Comparison of ENCODE assay signal across 8 cellular contexts in the genomic region with DNA sequence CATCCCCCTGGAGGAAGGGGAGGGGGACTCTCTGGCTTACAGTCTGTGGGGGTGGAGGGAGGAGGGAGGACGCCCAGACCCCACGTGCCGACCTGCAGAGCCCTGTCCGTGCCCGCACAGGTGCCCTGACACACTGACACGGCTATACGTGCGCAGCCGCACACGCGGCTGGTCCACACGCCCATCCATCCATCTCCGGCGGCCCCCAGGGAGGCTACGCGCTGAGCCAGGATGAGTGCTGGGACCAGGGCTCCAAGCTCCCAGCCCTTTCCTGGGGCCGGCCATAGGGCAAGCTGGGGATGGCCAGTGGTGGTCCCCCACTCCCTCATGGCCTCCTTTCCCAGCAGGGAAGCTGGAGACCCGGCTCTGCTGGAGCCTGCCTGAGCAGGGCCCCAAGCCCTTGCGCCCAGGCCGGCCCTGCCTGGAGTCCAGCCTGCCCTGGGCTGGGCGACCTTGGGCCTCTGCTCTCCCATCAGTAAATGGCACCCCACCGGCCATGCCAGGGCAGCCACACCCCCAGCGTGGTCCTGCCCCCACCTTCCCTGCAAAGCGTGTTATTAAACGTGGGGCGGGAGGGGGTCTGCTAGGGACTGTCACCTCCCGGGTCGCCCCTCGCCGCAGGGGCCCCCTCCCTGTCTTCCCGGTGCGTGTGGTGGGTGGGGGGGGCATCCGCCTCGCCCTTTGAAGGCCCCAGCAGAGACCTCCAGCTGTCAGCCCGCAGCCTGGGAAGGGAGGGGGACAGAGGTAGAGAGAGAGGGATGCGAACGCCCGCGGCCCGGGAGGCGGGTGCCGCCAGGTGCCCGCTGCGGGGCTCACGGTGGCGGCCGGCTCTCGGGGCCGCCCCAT. TPM values are rescaled to one million over a fixed set of nuclear protein-coding genes. Genes with fewer than 3 reads are reported as not detected.
DNase-seq lines count a peak whose midpoint lies in the region; ATAC-seq, FAIRE-seq and TF ChIP-seq lines count a peak whose summit lies in the region.

No MANE protein-coding gene starts in this region.

- no peak overlapping the region for H3K9ac ChIP-seq in GM12878 (ENCODE audit: control insufficient read depth, insufficient read depth, low read length)
- H3K9ac ChIP-seq in mesenchymal stem cell (ENCODE audit: low read length), result no peak overlapping the region

- FAIRE-seq in GM12878 (lab: Jason Lieb, UNC), result no peak
- peak; percentile 65 for FAIRE-seq in urothelium cell line (lab: Jason Lieb, UNC)

- TF ChIP-seq EP300 in GM12878 (IDR thresholded peaks at IDR 0.05; ENCODE audit: borderline replicate concordance in 1 of 2, control insufficient read depth in 1 of 2, low read depth in 2 of 2, low read length in 2 of 2), result no peak

- no peak overlapping the region for H2BK12ac ChIP-seq in mesenchymal stem cell (ENCODE audit: low read length in 2 of 2)

- POLR2A ChIA-PET in GM12878 (lab: Charles Lee), result interaction anchor here (0.6 kb wide), 1 partner anchor 9 kb away, joined by 3 read pairs; no protein-coding TSS in a partner anchor

- no peak overlapping the region for H3K4ac ChIP-seq in mesenchymal stem cell (ENCODE audit: low read depth in 1 of 2, low read length in 2 of 2)

- H3K9me3 ChIP-seq in GM12878 (replicated peaks; ENCODE audit: control insufficient read depth, insufficient read depth, low read length) (no peaks in the 10 kb centered on the region), mesenchymal stem cell (ENCODE audit: control insufficient read depth, low read length) (peaks cover 5% of the 10 kb centered on the region)

- CTCF ChIA-PET in GM12878 (lab: Yijun Ruan, JAX), result interaction anchor here (0.7 to 2.0 kb wide), 11 partner anchors 16 to 306 kb away, joined by 3 to 10 read pairs (median 3); a partner anchor contains a TSS

- TF ChIP-seq RAD21 in GM12878 (IDR thresholded peaks at IDR 0.05; ENCODE audit: insufficient read depth, low read depth, low read length), result no peak

- ATAC-seq in natural killer cell (peak in 1 of 3 donors; percentile 13), GM12878 (peak; percentile 36), GM19035 (IDR thresholded peaks at IDR 0.05; ENCODE audit: unreplicated experiment) (no peak)
- ATAC-seq in natural killer cell treated with Interleukin-12 subunit alpha and Interleukin-12 subunit beta and Interleukin-15 and Interleukin-18, amount 100 ng/mL, for 72 hours, result no peak

- RAD21 ChIA-PET in GM12878 (lab: Charles Lee; ENCODE audit: unreplicated experiment), result interaction anchor here (0.7 to 1.5 kb wide), 4 partner anchors 56 to 306 kb away, joined by 3 to 11 read pairs (median 7); a partner anchor contains a TSS

- H2AFZ ChIP-seq in GM12878 (ENCODE audit: control insufficient read depth, low read depth, low read length) (no peak overlapping the region), mesenchymal stem cell (ENCODE audit: low read depth, low read length) (no peak overlapping the region)

- H3K27me3 Mint-ChIP-seq in natural killer cell (ENCODE audit: low read depth in 2 of 2), result peaks cover 11 to 25% of the 10 kb centered on the region in 2 donors
- H3K27me3 Mint-ChIP-seq in natural killer cell treated with Interleukin-12 subunit alpha and Interleukin-12 subunit beta and Interleukin-15 and Interleukin-18, amount 100 ng/mL, for 72 hours, result peaks cover 7 to 18% of the 10 kb centered on the region in 2 donors

- SMC1A ChIA-PET in GM12878 (lab: Charles Lee; ENCODE audit: uncharacterized antibody, unreplicated experiment), result no interaction called here

- TF ChIP-seq POLR2A in GM12878 (IDR thresholded peaks at IDR 0.05; ENCODE audit: low read depth, low read length), result no peak

- no peak overlapping the region for H2BK15ac ChIP-seq in mesenchymal stem cell (ENCODE audit: low read depth, poor library complexity, severe bottlenecking)

- H3K4me1 Mint-ChIP-seq in natural killer cell, result peaks cover 0 to 5% of the 10 kb centered on the region in 2 donors
- no peaks in the 10 kb centered on the region for H3K4me1 Mint-ChIP-seq in natural killer cell treated with Interleukin-12 subunit alpha and Interleukin-12 subunit beta and Interleukin-15 and Interleukin-18, amount 100 ng/mL, for 72 hours (ENCODE audit: low read depth in 2 of 2)

- peak overlapping the region in 1 of 2 experiments; percentile 6 for H3K23ac ChIP-seq in mesenchymal stem cell (ENCODE audit: low read length in 2 of 2)

- H3K4me2 ChIP-seq in GM12878 (ENCODE audit: control insufficient read depth, insufficient read depth) (0 out of 2 replicates have a peak overlapping the region, but pooled peaks have one; percentile 25), mesenchymal stem cell (ENCODE audit: low read length, poor library complexity, severe bottlenecking) (peak overlapping the region; percentile 85)

- H3K36me3 Mint-ChIP-seq in natural killer cell, result no peaks in the 10 kb centered on the region
- no peaks in the 10 kb centered on the region for H3K36me3 Mint-ChIP-seq in natural killer cell treated with Interleukin-12 subunit alpha and Interleukin-12 subunit beta and Interleukin-15 and Interleukin-18, amount 100 ng/mL, for 72 hours

- in situ Hi-C loops in GM12878 (cut with MboI), result no loop called here

- no peak for DNase-seq in natural killer cell
- no peak for DNase-seq in natural killer cell treated with Interleukin-12 subunit alpha and Interleukin-12 subunit beta and Interleukin-15 and Interleukin-18, amount 100 ng/mL, for 72 hours (ENCODE audit: low spot score)
- DNase-seq in GM12878 (ENCODE audit: low read depth, low spot score), result no peak
- no peak for DNase-seq in mesenchymal stem cell
- DNase-seq in urothelium cell line (ENCODE audit: low spot score), result no peak
- no peak for DNase-seq in hypothalamus (lab: John Stamatoyannopoulos, UW)
- DNase-seq in NOMO-1 (lab: John Stamatoyannopoulos, UW; ENCODE audit: unreplicated experiment in 2 of 2), result no peak

- no peak overlapping the region for H4K8ac ChIP-seq in mesenchymal stem cell (ENCODE audit: low read length)

- H3K18ac ChIP-seq in mesenchymal stem cell (ENCODE audit: low read depth in 1 of 2, low read length in 2 of 2), result no peak overlapping the region

- H3K4me3 ChIP-seq in GM12878, result no peak overlapping the region
- no peak overlapping the region for H3K4me3 ChIP-seq in mesenchymal stem cell (ENCODE audit: insufficient read depth in 1 of 2, low read depth in 1 of 2, low read length in 2 of 2)

- H3K27ac Mint-ChIP-seq in natural killer cell, result no peak overlapping the region
- H3K27ac Mint-ChIP-seq in natural killer cell treated with Interleukin-12 subunit alpha and Interleukin-12 subunit beta and Interleukin-15 and Interleukin-18, amount 100 ng/mL, for 72 hours, result no peak overlapping the region

- no peak overlapping the region for H3K27ac ChIP-seq in GM12878 (ENCODE audit: control insufficient read depth, insufficient read depth)
- H3K27ac ChIP-seq in mesenchymal stem cell (ENCODE audit: low read length, poor library complexity, severe bottlenecking), result no peak overlapping the region

- H3K4me3 Mint-ChIP-seq in natural killer cell, result peak overlapping the region; percentile 62
- H3K4me3 Mint-ChIP-seq in natural killer cell treated with Interleukin-12 subunit alpha and Interleukin-12 subunit beta and Interleukin-15 and Interleukin-18, amount 100 ng/mL, for 72 hours, result no peak overlapping the region

- H4K20me1 ChIP-seq in GM12878 (ENCODE audit: control insufficient read depth, insufficient read depth), result no peaks in the 10 kb centered on the region

- H3K79me1 ChIP-seq in mesenchymal stem cell (replicated peaks; ENCODE audit: low read length, poor library complexity, severe bottlenecking), result no peaks in the 10 kb centered on the region

- H3K27me3 ChIP-seq in GM12878 (replicated peaks in 1 of 2; ENCODE audit: control insufficient read depth in 2 of 2, insufficient read depth in 2 of 2, low read length in 1 of 2), result peaks cover 12 to 15% of the 10 kb centered on the region in 2 experiments
- peaks cover 51 to 63% of the 10 kb centered on the region in 2 experiments for H3K27me3 ChIP-seq in mesenchymal stem cell (ENCODE audit: control insufficient read depth in 1 of 2, insufficient read depth in 1 of 2, low read length in 2 of 2)

- no peak overlapping the region for H2BK120ac ChIP-seq in mesenchymal stem cell (ENCODE audit: low read depth, low read length)

- no peaks in the 10 kb centered on the region for H3K9me3 Mint-ChIP-seq in natural killer cell
- no peaks in the 10 kb centered on the region for H3K9me3 Mint-ChIP-seq in natural killer cell treated with Interleukin-12 subunit alpha and Interleukin-12 subunit beta and Interleukin-15 and Interleukin-18, amount 100 ng/mL, for 72 hours

- intact Hi-C loops in natural killer cell (cut with micrococcal nuclease), result no loop called here
- intact Hi-C loops in GM12878 (cut with micrococcal nuclease; ENCODE audit: unreplicated experiment), result loop anchor here (2.0 kb wide), 1 partner anchor 305 kb away; no protein-coding TSS in a partner anchor

- no peaks in the 10 kb centered on the region for H3K79me2 ChIP-seq in GM12878 (ENCODE audit: control insufficient read depth, insufficient read depth, low read length)

- no peaks in the 10 kb centered on the region for H3K36me3 ChIP-seq in GM12878 (ENCODE audit: control insufficient read depth in 2 of 2, insufficient read depth in 2 of 2, low read length in 1 of 2)
- H3K36me3 ChIP-seq in mesenchymal stem cell (ENCODE audit: control insufficient read depth in 1 of 2, insufficient read depth in 2 of 2, low read depth in 1 of 2, low read length in 2 of 2), result no peaks in the 10 kb centered on the region

- H3K14ac ChIP-seq in mesenchymal stem cell (ENCODE audit: low read length in 2 of 2), result no peak overlapping the region

- no peak for TF ChIP-seq CTCF in natural killer cell (IDR thresholded peaks at IDR 0.05)
- no peak for TF ChIP-seq CTCF in GM12878 (IDR thresholded peaks at IDR 0.05 in 2 of 3, conservative IDR thresholded peaks at IDR 0.05 in 1 of 3; ENCODE audit: control insufficient read depth in 2 of 3, extremely low read depth in 1 of 3, insufficient read depth in 1 of 3, low read depth in 3 of 3, low read length in 3 of 3)

- H2BK5ac ChIP-seq in mesenchymal stem cell (ENCODE audit: low read depth, low read length, poor library complexity, severe bottlenecking), result no peak overlapping the region

- H4K91ac ChIP-seq in mesenchymal stem cell (ENCODE audit: low read length), result no peak overlapping the region

- WGBS in GM12878 (ENCODE audit: insufficient coverage, insufficient replicate concordance, low lambda C conversion rate, missing lambda C conversion rate), result 7% methylated on average over 29 of the region's 49 CpGs
- WGBS in mesenchymal stem cell, result 10% methylated on average over 30 of the region's 49 CpGs

- H3K4me1 ChIP-seq in GM12878 (ENCODE audit: control insufficient read depth, insufficient read depth, low read length) (no peaks in the 10 kb centered on the region; the same call in 1 of the 2 replicates), mesenchymal stem cell (ENCODE audit: control insufficient read depth, insufficient read depth, low read depth, low read length) (peaks cover 20% of the 10 kb centered on the region)

- H2AK5ac ChIP-seq in mesenchymal stem cell (ENCODE audit: low read length, severe bottlenecking), result no peak overlapping the region

- BruUV-seq in GM12878 (replicated peaks; lab: Mats Ljungman, UMichigan), result no TSS peak

RNA-seq across cellular contexts. Expression of a gene that starts 0.9 kb away (rescaled TPM):
- total RNA-seq in natural killer cell (not detected), GM12878 (2014; rRNA removed) (0.05 and 0.11 TPM in 2 replicates), GM12878 (2014; rRNA removed; fragmentation: Illumina TruSeq; extraction: Trizol) (not detected in 2 replicates), GM12878 (2021) (0.33 and 0.53 TPM in 2 replicates)
- total RNA-seq in natural killer cell treated with Interleukin-12 subunit alpha and Interleukin-12 subunit beta and Interleukin-15 and Interleukin-18, amount 100 ng/mL, for 72 hours, result under 1 TPM; 0.14 to 0.26 TPM
- total RNA-seq in GM12878 (2013; cell fraction: nucleolus; rRNA removed), result 1.4 and 1.8 TPM in 2 replicates
- 0.09 TPM for polyA plus RNA-seq in GM12878 (2011; ENCODE audit: low read depth)
- polyA plus RNA-seq in GM12878 (2011; rRNA removed) (0.03 TPM in 2 replicates), GM12878 (2014; fragmentation: Illumina TruSeq; extraction: Trizol) (not detected in 2 replicates), GM12878 (2014; fragmentation: Nextera tagmentation; extraction: Ambion mirVana) (under 1 TPM in 1 of 2 experiments, not detected in 1; 0.08 TPM), GM12878 (2014; rRNA removed) (0.15 and 0.32 TPM in 2 replicates), GM12878 (2016; fragmentation: Nextera tagmentation; extraction: Ambion mirVana) (not detected)
- 0.04 and 0.05 TPM in 2 replicates for polyA plus RNA-seq in GM12878 (2011; cell fraction: cytosol; rRNA removed)
- 0.91 and 1.1 TPM in 2 replicates for polyA plus RNA-seq in GM12878 (2011; cell fraction: nucleus; rRNA removed)
- 0.37 and 0.49 TPM in 2 replicates for polyA plus RNA-seq in GM12878 (2012)
- polyA minus RNA-seq in GM12878 (2011; rRNA and poly(A)+ RNA removed), result not detected in 2 replicates
- not detected in 2 replicates for polyA minus RNA-seq in GM12878 (2011; cell fraction: cytosol; rRNA and poly(A)+ RNA removed)
- not detected in 2 replicates for polyA minus RNA-seq in GM12878 (2011; cell fraction: nucleus; rRNA and poly(A)+ RNA removed)
- 0.12 TPM for polyA plus RNA-seq in mesenchymal stem cell (2013, experiment 1 of 2)
- 0.08 TPM for polyA plus RNA-seq in mesenchymal stem cell (2013, experiment 2 of 2)

RNA-seq across cellular contexts. Expression of a gene that starts 9.7 kb away (rescaled TPM):
- total RNA-seq in natural killer cell, result 10 to 100 TPM; 19.7 to 30.2 (median 27.8) TPM
- 10 to 100 TPM; 31.2 to 68.9 TPM for total RNA-seq in natural killer cell treated with Interleukin-12 subunit alpha and Interleukin-12 subunit beta and Interleukin-15 and Interleukin-18, amount 100 ng/mL, for 72 hours
- total RNA-seq in GM12878 (2013; cell fraction: nucleolus; rRNA removed), result 15.8 and 21.1 TPM in 2 replicates
- 72.0 and 80.9 TPM in 2 replicates for total RNA-seq in GM12878 (2014; rRNA removed)
- total RNA-seq in GM12878 (2014; rRNA removed; fragmentation: Illumina TruSeq; extraction: Trizol), result 9.8 and 11.0 TPM in 2 replicates
- 73.7 and 75.4 TPM in 2 replicates for total RNA-seq in GM12878 (2021)
- 18.7 TPM for polyA plus RNA-seq in GM12878 (2011; ENCODE audit: low read depth)
- polyA plus RNA-seq in GM12878 (2011; rRNA removed), result 22.4 and 53.0 TPM in 2 replicates
- polyA plus RNA-seq in GM12878 (2011; cell fraction: cytosol; rRNA removed), result 86.9 and 147 TPM in 2 replicates
- polyA plus RNA-seq in GM12878 (2011; cell fraction: nucleus; rRNA removed), result 223 and 241 TPM in 2 replicates
- 50.5 and 56.3 TPM in 2 replicates for polyA plus RNA-seq in GM12878 (2012)
- 5.7 and 29.1 TPM in 2 replicates for polyA plus RNA-seq in GM12878 (2014; fragmentation: Illumina TruSeq; extraction: Trizol)
- 1 to 10 TPM; 1.0 to 6.3 TPM for polyA plus RNA-seq in GM12878 (2014; fragmentation: Nextera tagmentation; extraction: Ambion mirVana)
- polyA plus RNA-seq in GM12878 (2014; rRNA removed), result 114 and 124 TPM in 2 replicates
- polyA plus RNA-seq in GM12878 (2016; fragmentation: Nextera tagmentation; extraction: Ambion mirVana), result 100 to 1,000 TPM; 111 to 114 TPM
- polyA minus RNA-seq in GM12878 (2011; rRNA and poly(A)+ RNA removed), result 38.3 and 68.1 TPM in 2 replicates
- polyA minus RNA-seq in GM12878 (2011; cell fraction: cytosol; rRNA and poly(A)+ RNA removed), result 23.7 and 33.5 TPM in 2 replicates
- polyA minus RNA-seq in GM12878 (2011; cell fraction: nucleus; rRNA and poly(A)+ RNA removed), result 71.9 and 106 TPM in 2 replicates
- polyA plus RNA-seq in mesenchymal stem cell (2013, experiment 1 of 2), result 45.9 TPM
- polyA plus RNA-seq in mesenchymal stem cell (2013, experiment 2 of 2), result 45.0 TPM

RNA-seq across cellular contexts. Expression of a gene that starts 15.1 kb away (rescaled TPM):
- total RNA-seq in natural killer cell, result 1 to 10 TPM; 3.2 to 5.2 (median 3.6) TPM
- 10 to 100 TPM in 1 of 2 donors, 1 to 10 TPM in 1; 6.2 to 23.7 TPM for total RNA-seq in natural killer cell treated with Interleukin-12 subunit alpha and Interleukin-12 subunit beta and Interleukin-15 and Interleukin-18, amount 100 ng/mL, for 72 hours
- total RNA-seq in GM12878 (2013; cell fraction: nucleolus; rRNA removed), result 4.3 and 6.3 TPM in 2 replicates
- total RNA-seq in GM12878 (2014; rRNA removed), result 9.1 and 9.6 TPM in 2 replicates
- 1.5 and 2.7 TPM in 2 replicates for total RNA-seq in GM12878 (2014; rRNA removed; fragmentation: Illumina TruSeq; extraction: Trizol)
- 5.3 and 5.8 TPM in 2 replicates for total RNA-seq in GM12878 (2021)
- 0.43 TPM for polyA plus RNA-seq in GM12878 (2011; ENCODE audit: low read depth)
- 0.66 and 1.5 TPM in 2 replicates for polyA plus RNA-seq in GM12878 (2011; rRNA removed)
- polyA plus RNA-seq in GM12878 (2011; cell fraction: cytosol; rRNA removed), result 1.2 and 9.8 TPM in 2 replicates
- polyA plus RNA-seq in GM12878 (2011; cell fraction: nucleus; rRNA removed), result 34.9 and 41.5 TPM in 2 replicates
- 4.2 and 7.4 TPM in 2 replicates for polyA plus RNA-seq in GM12878 (2012)
- 1.5 TPM in 1 of 2 replicates, not detected in the other for polyA plus RNA-seq in GM12878 (2014; fragmentation: Illumina TruSeq; extraction: Trizol)
- polyA plus RNA-seq in GM12878 (2014; fragmentation: Nextera tagmentation; extraction: Ambion mirVana), result under 1 TPM in 1 of 2 experiments, not detected in 1; 0.58 TPM
- polyA plus RNA-seq in GM12878 (2014; rRNA removed), result 7.5 and 11.6 TPM in 2 replicates
- 1 to 10 TPM in 1 of 2 experiments, under 1 TPM in 1; 0.84 to 1.1 TPM for polyA plus RNA-seq in GM12878 (2016; fragmentation: Nextera tagmentation; extraction: Ambion mirVana)
- polyA minus RNA-seq in GM12878 (2011; rRNA and poly(A)+ RNA removed), result 0.44 and 1.7 TPM in 2 replicates
- 2.4 and 4.0 TPM in 2 replicates for polyA minus RNA-seq in GM12878 (2011; cell fraction: cytosol; rRNA and poly(A)+ RNA removed)
- polyA minus RNA-seq in GM12878 (2011; cell fraction: nucleus; rRNA and poly(A)+ RNA removed), result 5.4 and 10.9 TPM in 2 replicates
- polyA plus RNA-seq in mesenchymal stem cell (2013, experiment 1 of 2), result 1.4 TPM
- 2.1 TPM for polyA plus RNA-seq in mesenchymal stem cell (2013, experiment 2 of 2)

RNA-seq across cellular contexts. Expression of a gene that starts 19.1 kb away (rescaled TPM):
- 10 to 100 TPM in 2 of 3 donors, 1 to 10 TPM in 1; 9.7 to 12.8 (median 12.4) TPM for total RNA-seq in natural killer cell
- total RNA-seq in natural killer cell treated with Interleukin-12 subunit alpha and Interleukin-12 subunit beta and Interleukin-15 and Interleukin-18, amount 100 ng/mL, for 72 hours, result 10 to 100 TPM; 18.8 to 39.8 TPM
- total RNA-seq in GM12878 (2013; cell fraction: nucleolus; rRNA removed), result 13.3 and 13.5 TPM in 2 replicates
- total RNA-seq in GM12878 (2014; rRNA removed), result 22.4 and 25.4 TPM in 2 replicates
- 9.4 and 10.8 TPM in 2 replicates for total RNA-seq in GM12878 (2014; rRNA removed; fragmentation: Illumina TruSeq; extraction: Trizol)
- total RNA-seq in GM12878 (2021), result 25.7 and 26.1 TPM in 2 replicates
- polyA plus RNA-seq in GM12878 (2011; ENCODE audit: low read depth), result 2.5 TPM
- 4.1 and 6.4 TPM in 2 replicates for polyA plus RNA-seq in GM12878 (2011; rRNA removed)
- polyA plus RNA-seq in GM12878 (2011; cell fraction: cytosol; rRNA removed), result 7.4 and 14.2 TPM in 2 replicates
- polyA plus RNA-seq in GM12878 (2011; cell fraction: nucleus; rRNA removed), result 26.4 and 33.0 TPM in 2 replicates
- polyA plus RNA-seq in GM12878 (2012), result 7.3 and 9.3 TPM in 2 replicates
- 2.2 and 5.6 TPM in 2 replicates for polyA plus RNA-seq in GM12878 (2014; fragmentation: Illumina TruSeq; extraction: Trizol)
- 1 to 10 TPM in 1 of 2 experiments, under 1 TPM in 1; 0.42 to 5.0 TPM for polyA plus RNA-seq in GM12878 (2014; fragmentation: Nextera tagmentation; extraction: Ambion mirVana)
- polyA plus RNA-seq in GM12878 (2014; rRNA removed), result 28.0 and 34.9 TPM in 2 replicates
- polyA plus RNA-seq in GM12878 (2016; fragmentation: Nextera tagmentation; extraction: Ambion mirVana), result 10 to 100 TPM; 13.4 to 25.4 TPM
- 3.1 and 5.9 TPM in 2 replicates for polyA minus RNA-seq in GM12878 (2011; rRNA and poly(A)+ RNA removed)
- polyA minus RNA-seq in GM12878 (2011; cell fraction: cytosol; rRNA and poly(A)+ RNA removed), result 4.1 and 5.5 TPM in 2 replicates
- 9.1 and 16.8 TPM in 2 replicates for polyA minus RNA-seq in GM12878 (2011; cell fraction: nucleus; rRNA and poly(A)+ RNA removed)
- polyA plus RNA-seq in mesenchymal stem cell (2013, experiment 1 of 2), result 22.1 TPM
- polyA plus RNA-seq in mesenchymal stem cell (2013, experiment 2 of 2), result 22.2 TPM

RNA-seq across cellular contexts. Expression of a gene that starts 27.9 kb away (rescaled TPM):
- total RNA-seq in natural killer cell (10 to 100 TPM; 43.6 to 45.7 (median 45.7) TPM), GM12878 (2014; rRNA removed) (26.0 and 36.5 TPM in 2 replicates), GM12878 (2014; rRNA removed; fragmentation: Illumina TruSeq; extraction: Trizol) (6.0 and 6.9 TPM in 2 replicates), GM12878 (2021) (27.8 and 33.2 TPM in 2 replicates)
- 10 to 100 TPM; 27.5 to 51.8 TPM for total RNA-seq in natural killer cell treated with Interleukin-12 subunit alpha and Interleukin-12 subunit beta and Interleukin-15 and Interleukin-18, amount 100 ng/mL, for 72 hours
- total RNA-seq in GM12878 (2013; cell fraction: nucleolus; rRNA removed), result 52.9 and 53.6 TPM in 2 replicates
- 3.8 TPM for polyA plus RNA-seq in GM12878 (2011; ENCODE audit: low read depth)
- polyA plus RNA-seq in GM12878 (2011; rRNA removed) (3.1 and 10.8 TPM in 2 replicates), GM12878 (2014; fragmentation: Illumina TruSeq; extraction: Trizol) (0.32 and 2.3 TPM in 2 replicates), GM12878 (2014; fragmentation: Nextera tagmentation; extraction: Ambion mirVana) (1 to 10 TPM in 1 of 2 experiments, under 1 TPM in 1; 0.23 to 2.1 TPM), GM12878 (2014; rRNA removed) (26.7 and 34.0 TPM in 2 replicates), GM12878 (2016; fragmentation: Nextera tagmentation; extraction: Ambion mirVana) (10 to 100 TPM; 18.2 to 25.6 TPM)
- 11.5 and 28.4 TPM in 2 replicates for polyA plus RNA-seq in GM12878 (2011; cell fraction: cytosol; rRNA removed)
- 140 and 186 TPM in 2 replicates for polyA plus RNA-seq in GM12878 (2011; cell fraction: nucleus; rRNA removed)
- polyA plus RNA-seq in GM12878 (2012), result 14.9 and 18.6 TPM in 2 replicates
- 6.8 and 16.1 TPM in 2 replicates for polyA minus RNA-seq in GM12878 (2011; rRNA and poly(A)+ RNA removed)
- 7.1 and 8.9 TPM in 2 replicates for polyA minus RNA-seq in GM12878 (2011; cell fraction: cytosol; rRNA and poly(A)+ RNA removed)
- polyA minus RNA-seq in GM12878 (2011; cell fraction: nucleus; rRNA and poly(A)+ RNA removed), result 28.9 and 32.5 TPM in 2 replicates
- polyA plus RNA-seq in mesenchymal stem cell (2013, experiment 1 of 2), result 9.4 TPM
- 9.8 TPM for polyA plus RNA-seq in mesenchymal stem cell (2013, experiment 2 of 2)
